ENCODE assay signal across 8 cellular contexts in the genomic region with DNA sequence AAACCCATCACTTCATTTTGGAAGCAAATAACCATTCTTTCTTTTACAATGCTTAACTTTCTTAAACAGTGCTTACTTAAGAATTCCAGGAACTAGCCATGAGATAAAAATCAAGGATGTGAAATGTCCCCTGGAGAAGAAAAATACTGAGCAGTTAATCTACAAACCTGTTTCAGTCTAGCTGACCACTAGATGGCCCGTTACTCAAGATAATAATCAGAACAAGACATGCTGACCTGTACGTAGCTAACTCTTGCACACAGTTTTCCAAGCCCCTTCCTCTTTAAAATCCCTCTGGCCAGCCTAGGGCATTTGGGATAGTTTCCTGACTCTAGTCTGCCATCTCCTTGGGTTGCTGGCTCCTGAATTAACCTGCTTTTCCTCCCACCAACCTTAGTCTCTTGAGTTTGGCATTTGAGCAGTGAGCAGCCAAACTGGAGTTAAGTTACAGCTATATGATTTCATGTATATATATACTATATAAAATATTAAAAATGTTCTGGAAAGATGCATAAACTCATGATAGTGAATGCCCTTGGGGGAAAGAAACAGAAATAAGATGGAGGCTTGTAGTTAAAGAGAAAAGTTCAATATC. TPM values are rescaled to one million over a fixed set of nuclear protein-coding genes. Genes with fewer than 3 reads are reported as not detected.
DNase-seq lines count a peak whose midpoint lies in the region; ATAC-seq and TF ChIP-seq lines count a peak whose summit lies in the region.

No MANE protein-coding gene starts in this region.

- POLR2A ChIA-PET in AG04449 (lab: Yijun Ruan, JAX): no interaction called here

- 10 to 27% methylated on average over 2 of the region's 2 CpGs for WGBS in lung, 2 donors

- peaks cover 0 to 2% of the 10 kb centered on the region in 2 donors for H3K36me3 ChIP-seq in lung (ENCODE audit: control insufficient read depth in 2 of 2, insufficient read depth in 2 of 2, low read length in 2 of 2)

- H3K4me3 ChIP-seq in AG04449 (ENCODE audit: low read depth, low read length) (no peak overlapping the region), lung (no peak overlapping the region)

- in situ Hi-C loops in GM13977 (cut with MboI; ENCODE audit: low pct_unique_long_range_greater_than_20kb, low sequenced_read_pairs, unreplicated experiment): no loop called here

- peak; percentile 59 for TF ChIP-seq CTCF in AG04449 (IDR thresholded peaks at IDR 0.05; ENCODE audit: insufficient read depth, low read length, missing control alignments)
- TF ChIP-seq CTCF in GM13977 (IDR thresholded peaks at IDR 0.05; ENCODE audit: extremely low read depth, insufficient read depth, missing control alignments): peak; percentile 62
- peak; percentile 31 for TF ChIP-seq CTCF in lung (IDR thresholded peaks at IDR 0.05; ENCODE audit: control extremely low read depth, extremely low read depth)

- peak; percentile 66 for DNase-seq in AG04449 (ENCODE audit: low read depth, low spot score)
- DNase-seq in GM13977 (ENCODE audit: low spot score): peak; percentile 37
- DNase-seq in NCI-H345 treated with DMSO at 0.1 percent for 48 hours (lab: John Stamatoyannopoulos, UW; ENCODE audit: unreplicated experiment): peak; percentile 4
- peak; percentile 11 for DNase-seq in brain pericyte (ENCODE audit: low read depth, low spot score)
- no peak for DNase-seq in lung (ENCODE audit: low spot score)

- H3K27ac ChIP-seq in lung (ENCODE audit: low read depth in 1 of 2, low read length in 1 of 2): no peak overlapping the region

- ATAC-seq in lung (ENCODE audit: insufficient read depth, low FRiP score): no peak
- ATAC-seq in GM18520 (IDR thresholded peaks at IDR 0.05; ENCODE audit: unreplicated experiment): no peak
- ATAC-seq in HG03342 (IDR thresholded peaks at IDR 0.05; ENCODE audit: unreplicated experiment): no peak
- no peak for ATAC-seq in HG03097 (IDR thresholded peaks at IDR 0.05; ENCODE audit: low FRiP score, unreplicated experiment)

- CTCF ChIA-PET in AG04449 (lab: Yijun Ruan, JAX): interaction anchor here (0.8 to 12.4 kb wide), 27 partner anchors 9 to 419 kb away, joined by 3 to 392 read pairs (median 6); a partner anchor contains a TSS

- H3K4me1 ChIP-seq in lung (ENCODE audit: control insufficient read depth in 2 of 2, insufficient read depth in 2 of 2, low read length in 2 of 2): no peaks in the 10 kb centered on the region

- no peaks in the 10 kb centered on the region for H3K27me3 ChIP-seq in lung (ENCODE audit: control insufficient read depth, insufficient read depth)

- no peaks in the 10 kb centered on the region for H3K9me3 ChIP-seq in lung (ENCODE audit: control insufficient read depth in 2 of 2, insufficient read depth in 1 of 2, low read length in 1 of 2)

RNA-seq across cellular contexts. Expression of a gene that starts 59.3 kb away (rescaled TPM):
- total RNA-seq in lung: 1 to 10 TPM; 5.8 to 6.4 TPM
- 10 to 100 TPM in 1 of 2 donors, 1 to 10 TPM in 1; 3.9 to 23.1 TPM for polyA plus RNA-seq in lung
